24 cellular contexts compared by ENCODE assay signal in genomic region chr4:115293093-115293462, GRCh38.
"Had no signal": no experiment of that assay in that cellular context is flagged by ENCODE, and none has a peak within 500 bp of the region (broad histone marks: within the 10 kb centered on the region; RNA-seq: fewer than 3 reads in every experiment).

No MANE protein-coding gene starts in this region.

- FAIRE-seq: endometrium had no signal

- ATAC-seq: effector memory CD8-positive, alpha-beta T cell; left ventricle myocardium superior; lower lobe of right lung; naive thymus-derived CD8-positive, alpha-beta T cell; psoas muscle; right cardiac atrium had no signal

- H3K4me3 ChIP-seq: esophagus squamous epithelium, lower lobe of right lung, ovary, psoas muscle, sigmoid colon, stomach, tibial artery had no signal

- DNase-seq: dermis blood vessel endothelial cell; effector memory CD8-positive, alpha-beta T cell; erythroblast; esophagus squamous epithelium; foreskin melanocyte; hypothalamus; immature natural killer cell; islet precursor cell; left ventricle myocardium superior; lower lobe of right lung; naive thymus-derived CD8-positive, alpha-beta T cell; nephron progenitor cell; occipital lobe; ovary; posterior cingulate gyrus; psoas muscle; right cardiac atrium; sigmoid colon; stimulated activated CD4-positive, alpha-beta T cell treated with anti-CD3 and anti-CD28 coated beads, Interleukin-2, amount 100 ng/mL, for 24 hours; stimulated activated CD4-positive, alpha-beta T cell treated with anti-CD3 and anti-CD28 coated beads, Interleukin-4, amount 100 ng/mL, for 24 hours; stimulated activated naive CD4-positive, alpha-beta T cell treated with Interleukin-2 at 50 U/mL for 16 hours; stomach; tibial artery had no signal

- H3K9me3 ChIP-seq: esophagus squamous epithelium, lower lobe of right lung, ovary, psoas muscle, sigmoid colon, stomach, tibial artery had no signal

- H3K27me3 ChIP-seq: esophagus squamous epithelium, ovary, sigmoid colon, stomach, tibial artery had no signal

- H3K27ac ChIP-seq: esophagus squamous epithelium, lower lobe of right lung, ovary, psoas muscle, sigmoid colon, stomach, tibial artery had no signal

- H3K36me3 ChIP-seq: esophagus squamous epithelium, lower lobe of right lung, ovary, sigmoid colon, stomach, tibial artery had no signal

- H3K4me1 ChIP-seq: esophagus squamous epithelium, lower lobe of right lung, psoas muscle, sigmoid colon, stomach, tibial artery had no signal
